8 cellular contexts compared by ENCODE assay signal in the genomic region with DNA sequence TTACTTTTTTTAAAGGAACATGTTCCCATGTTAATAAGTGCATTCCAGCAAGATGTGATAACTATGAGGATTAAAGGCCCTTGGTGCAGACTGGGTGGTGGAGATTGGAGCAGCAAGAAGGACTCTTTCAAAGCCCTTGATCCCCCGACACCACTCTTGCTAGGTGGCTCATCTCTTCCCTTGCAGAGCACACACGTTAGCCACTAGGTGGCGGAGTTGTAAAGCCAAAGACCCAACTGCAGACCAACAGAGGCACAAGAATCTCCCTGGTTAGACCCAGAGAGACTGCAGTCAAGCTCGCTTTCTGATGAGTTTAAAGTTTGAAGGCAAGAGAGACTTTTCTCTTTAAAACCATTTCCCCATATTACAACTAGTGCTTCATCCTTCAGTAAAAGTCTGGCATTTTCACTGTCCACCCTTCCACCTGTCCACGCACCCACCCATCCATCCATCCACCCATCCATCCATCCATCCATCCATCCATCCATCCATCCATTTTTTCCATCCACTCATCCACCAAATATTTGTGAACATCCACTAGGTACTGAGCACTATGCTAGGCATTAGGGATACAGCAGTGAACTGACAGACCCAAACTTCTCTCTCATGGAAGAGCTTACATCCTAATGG.
DNase-seq lines count a peak whose midpoint lies in the region; ATAC-seq, FAIRE-seq and TF ChIP-seq lines count a peak whose summit lies in the region.

No MANE protein-coding gene starts in this region.

- no peak for TF ChIP-seq EP300 in tibial nerve (IDR thresholded peaks at IDR 0.05)

- H3K27ac ChIP-seq in OCI-LY1 (ENCODE audit: low read depth, low read length, poor library complexity, severe bottlenecking) (no peak overlapping the region), tibial nerve (no peak overlapping the region)

- no peaks in the 10 kb centered on the region for H3K9me2 ChIP-seq in OCI-LY1 (ENCODE audit: low read depth, low read length)

- peak; percentile 86 for TF ChIP-seq CTCF in OCI-LY1 (IDR thresholded peaks at IDR 0.05; ENCODE audit: low read length)
- peak; percentile 88 for TF ChIP-seq CTCF in fibroblast of pulmonary artery (IDR thresholded peaks at IDR 0.05; ENCODE audit: low read length, missing control alignments)
- TF ChIP-seq CTCF in tibial nerve (IDR thresholded peaks at IDR 0.05) = peak; percentile 62 to 76 (median 67)

- H3K4me1 ChIP-seq in OCI-LY1 (ENCODE audit: insufficient read depth, low read length, severe bottlenecking) (no peaks in the 10 kb centered on the region), tibial nerve (no peaks in the 10 kb centered on the region)

- peak; percentile 57 for FAIRE-seq in HTR-8/SVneo (lab: Jason Lieb, UNC)

- H3K36me3 ChIP-seq in OCI-LY1 (ENCODE audit: insufficient read depth, low read length) (no peaks in the 10 kb centered on the region), tibial nerve (no peaks in the 10 kb centered on the region)

- 23 to 25% methylated on average over 5 of the region's 5 CpGs for WGBS in tibial nerve, 2 donors

- H3K9me3 ChIP-seq in OCI-LY1 (ENCODE audit: low read length) (no peaks in the 10 kb centered on the region), tibial nerve (no peaks in the 10 kb centered on the region)

- no peaks in the 10 kb centered on the region for H3F3A ChIP-seq in OCI-LY1 (ENCODE audit: insufficient read depth, low read length)

- H3K9ac ChIP-seq in OCI-LY1 (ENCODE audit: low read length) = no peak overlapping the region

- no peak for TF ChIP-seq POLR2A in tibial nerve (IDR thresholded peaks at IDR 0.05)

- no peaks in the 10 kb centered on the region for H4K20me1 ChIP-seq in OCI-LY1 (ENCODE audit: insufficient read depth, low read length)

- H3K4me3 ChIP-seq in OCI-LY1 (ENCODE audit: low read depth, low read length, poor library complexity, severe bottlenecking) (no peak overlapping the region), fibroblast of pulmonary artery (replicated peaks; ENCODE audit: low read depth, low read length) (no peak overlapping the region), tibial nerve (no peak overlapping the region)

- ATAC-seq in GM18909 (IDR thresholded peaks at IDR 0.05; ENCODE audit: poor library complexity, unreplicated experiment) = peak; percentile 58

- DNase-seq in Ammon's horn (ENCODE audit: low spot score) (peak; percentile 93), HTR-8/SVneo (ENCODE audit: insufficient read length, low spot score) (peak; percentile 75), fibroblast of pulmonary artery (ENCODE audit: low read depth) (peak; percentile 72), non-pigmented ciliary epithelial cell (ENCODE audit: low read depth) (peak; percentile 56), tibial nerve (ENCODE audit: low spot score in 2 of 2) (peak in 1 of 2 donors; percentile 26)
- DNase-seq in activated T-cell treated with anti-CD3 and anti-CD28 coated beads, Interleukin-2, amount 50 U/mL, for 48 hours = peak; percentile 50 to 58

- H3K27me3 ChIP-seq in OCI-LY1 (ENCODE audit: insufficient read depth, low read length) (no peaks in the 10 kb centered on the region), tibial nerve (no peaks in the 10 kb centered on the region)

- H2AFZ ChIP-seq in OCI-LY1 (ENCODE audit: low read length) = no peak overlapping the region

- H3K4me2 ChIP-seq in OCI-LY1 (ENCODE audit: low read length) = no peak overlapping the region

- H3K79me2 ChIP-seq in OCI-LY1 (ENCODE audit: insufficient read depth, low read length) = no peaks in the 10 kb centered on the region
